In the genomic region with DNA sequence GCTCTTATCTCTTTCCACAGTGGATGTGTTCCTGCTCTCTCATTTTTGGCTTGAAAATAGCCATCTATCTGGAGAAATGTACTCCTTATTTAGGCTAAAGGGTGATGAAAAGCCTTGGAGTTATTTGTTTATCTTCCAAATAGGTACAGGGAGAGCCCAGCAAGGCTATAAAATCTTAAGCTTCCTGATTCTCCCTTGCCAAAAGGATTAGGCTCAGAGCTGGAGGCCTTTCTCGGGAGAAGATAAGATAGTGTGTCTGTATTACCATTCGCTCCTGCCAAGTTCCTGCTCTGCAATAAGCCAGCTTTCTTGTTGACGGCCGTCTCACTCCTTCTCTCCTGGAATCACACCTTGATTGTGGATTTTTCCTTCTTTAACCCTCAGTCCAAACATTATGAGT, we compare ENCODE assay signal across 13 cellular contexts.
DNase-seq lines count a peak whose midpoint lies in the region; ATAC-seq and TF ChIP-seq lines count a peak whose summit lies in the region.
"Had no signal": no experiment of that assay in that cellular context is flagged by ENCODE, and none has a peak within 500 bp of the region (broad histone marks: within the 10 kb centered on the region; RNA-seq: fewer than 3 reads in every experiment).

No MANE protein-coding gene starts in this region.

- no peaks in the 10 kb centered on the region for H4K20me1 ChIP-seq in SK-N-SH (ENCODE audit: insufficient read depth)
- H4K20me1 ChIP-seq in osteoblast (ENCODE audit: insufficient read depth, low read length), result no peaks in the 10 kb centered on the region

- H3K4me3 ChIP-seq in SK-N-SH (ENCODE audit: low read depth in 2 of 2, low read length in 1 of 2) (no peak overlapping the region), heart right ventricle (no peak overlapping the region), aorta (ENCODE audit: low read length in 2 of 2) (no peak overlapping the region), osteoblast (ENCODE audit: insufficient read depth, low read length) (no peak overlapping the region)
- H3K4me3 ChIP-seq: SJCRH30 had no signal

- no peaks in the 10 kb centered on the region for H3K36me3 ChIP-seq in SK-N-SH (replicated peaks in 1 of 2; ENCODE audit: control insufficient read depth in 1 of 2, insufficient read depth in 2 of 2, low read length in 1 of 2)
- H3K36me3 ChIP-seq in heart right ventricle, result no peaks in the 10 kb centered on the region
- H3K36me3 ChIP-seq in aorta (ENCODE audit: control insufficient read depth in 1 of 2, insufficient read depth in 2 of 2, low read length in 1 of 2), result no peaks in the 10 kb centered on the region
- H3K36me3 ChIP-seq in osteoblast (ENCODE audit: insufficient read depth, low read length), result no peaks in the 10 kb centered on the region
- H3K36me3 ChIP-seq: SJCRH30 had no signal

- no peaks in the 10 kb centered on the region for H3K9me3 ChIP-seq in SK-N-SH
- peaks cover 0 to 25% (median 5%) of the 10 kb centered on the region in 11 donors for H3K9me3 ChIP-seq in heart right ventricle
- H3K9me3 ChIP-seq in aorta (ENCODE audit: control insufficient read depth, low read length), result no peaks in the 10 kb centered on the region
- no peaks in the 10 kb centered on the region for H3K9me3 ChIP-seq in osteoblast (ENCODE audit: low read depth, low read length)
- H3K9me3 ChIP-seq: SJCRH30 had no signal

- no peak overlapping the region for H3K9ac ChIP-seq in SK-N-SH

- peaks cover 27% of the 10 kb centered on the region for H3K4me1 Mint-ChIP-seq in nephron

- H3K27ac ChIP-seq in SK-N-SH (ENCODE audit: low read depth in 2 of 2, low read length in 1 of 2) (peak overlapping the region in 1 of 2 experiments; percentile 62; a peak in 2 of 4 replicates), heart right ventricle (peak overlapping the region in 7 of 10 donors; percentile 18 to 60 (median 45)), aorta (ENCODE audit: low read depth in 1 of 2, low read length in 2 of 2) (no peak overlapping the region), osteoblast (ENCODE audit: low read depth, low read length) (no peak overlapping the region)
- H3K27ac ChIP-seq: SJCRH30 had no signal

- intact Hi-C loops in heart right ventricle (cut with DNase I), result loop anchor here in 3 of 10 donors (5.0 kb wide), 2 partner anchors 40 to 470 kb away; no protein-coding TSS in a partner anchor
- intact Hi-C loops in aorta (cut with DNase I), result no loop called here

- no peak for TF ChIP-seq RAD21 in SK-N-SH (IDR thresholded peaks at IDR 0.05; ENCODE audit: low read length)

- no peaks in the 10 kb centered on the region for H3K27me3 ChIP-seq in SK-N-SH (ENCODE audit: insufficient read depth)
- no peaks in the 10 kb centered on the region for H3K27me3 ChIP-seq in heart right ventricle
- H3K27me3 ChIP-seq in aorta (ENCODE audit: control insufficient read depth in 1 of 2, insufficient read depth in 2 of 2, low read length in 1 of 2), result no peaks in the 10 kb centered on the region
- no peaks in the 10 kb centered on the region for H3K27me3 ChIP-seq in osteoblast (ENCODE audit: insufficient read depth, low read length)
- H3K27me3 ChIP-seq: SJCRH30 had no signal

- H3K36me3 Mint-ChIP-seq in nephron (ENCODE audit: low read depth), result peaks cover 5% of the 10 kb centered on the region

- WGBS in SK-N-SH (ENCODE audit: low lambda C conversion rate), result 47% methylated on average over 4 of the region's 4 CpGs
- WGBS in heart right ventricle, 2 donors, result 5 to 8% methylated on average over 4 of the region's 4 CpGs
- WGBS in aorta, 2 donors, result 9 to 12% methylated on average over 4 of the region's 4 CpGs

- CTCF ChIA-PET in SK-N-SH (lab: Yijun Ruan, JAX), result interaction anchor here (0.6 to 1.7 kb wide), 6 partner anchors 15 to 774 kb away, joined by 3 to 10 read pairs (median 4); no protein-coding TSS in a partner anchor

- H3K9me3 Mint-ChIP-seq in nephron, result peaks cover 32% of the 10 kb centered on the region

- H3K79me2 ChIP-seq in SK-N-SH (ENCODE audit: insufficient read depth) (no peaks in the 10 kb centered on the region), osteoblast (ENCODE audit: insufficient read depth, low read length) (no peaks in the 10 kb centered on the region)

- ATAC-seq in SK-N-SH treated with all-trans-retinoic acid at 6 μM for 48 hours (no peak), heart right ventricle (peak; percentile 55 to 93 (median 83)), aorta (ENCODE audit: low FRiP score) (peak; percentile 50)

- no peak overlapping the region for H3K4me2 ChIP-seq in SK-N-SH
- no peak overlapping the region for H3K4me2 ChIP-seq in osteoblast (ENCODE audit: insufficient read depth, low read length)

- H3K27me3 Mint-ChIP-seq in nephron (ENCODE audit: low read depth), result no peaks in the 10 kb centered on the region

- H3K27ac Mint-ChIP-seq in nephron, result peak overlapping the region; percentile 84 to 94 (median 90)
- H3K27ac Mint-ChIP-seq: activated T-cell treated with anti-CD3 and anti-CD28 coated beads, Interleukin-2, amount 50 U/mL, for 24 hours had no signal

- no peak for TF ChIP-seq CTCF in SK-N-SH (IDR thresholded peaks at IDR 0.05)
- TF ChIP-seq CTCF in heart right ventricle (IDR thresholded peaks at IDR 0.05), result no peak
- TF ChIP-seq CTCF in nephron (IDR thresholded peaks at IDR 0.05; ENCODE audit: unreplicated experiment in 3 of 3), result no peak
- TF ChIP-seq CTCF in osteoblast (IDR thresholded peaks at IDR 0.05; ENCODE audit: extremely low read depth, low read depth, low read length), result no peak

- in situ Hi-C loops in G401 (cut with HindIII; ENCODE audit: low sequenced_read_pairs), result no loop called here

- no peak for TF ChIP-seq EP300 in SK-N-SH (IDR thresholded peaks at IDR 0.05; ENCODE audit: borderline replicate concordance in 1 of 2, low read depth in 1 of 2, low read length in 1 of 2)

- DNase-seq in SK-N-SH (no peak), heart right ventricle (peak in 1 of 2 donors; percentile 18), aorta (no peak), osteoblast (ENCODE audit: insufficient read length, low spot score, missing footprints) (no peak), Ammon's horn (ENCODE audit: low spot score) (no peak), G401 (ENCODE audit: low spot score) (no peak)
- DNase-seq: activated CD4-positive, alpha-beta T cell treated with anti-CD3 and anti-CD28 coated beads, Interleukin-2, amount 50 U/mL, for 1 hour; activated T-cell treated with anti-CD3 and anti-CD28 coated beads, Interleukin-2, amount 50 U/mL, for 24 hours; Kasumi-1; NCI-H510A; SJCRH30 had no signal

- H3K4me3 Mint-ChIP-seq in nephron, result no peak overlapping the region
- H3K4me3 Mint-ChIP-seq: activated T-cell treated with anti-CD3 and anti-CD28 coated beads, Interleukin-2, amount 50 U/mL, for 24 hours had no signal

- POLR2A ChIA-PET in SK-N-SH (lab: Yijun Ruan, JAX), result no interaction called here

- H3K4me1 ChIP-seq in SK-N-SH (ENCODE audit: control insufficient read depth in 1 of 2, insufficient read depth in 2 of 2, low read depth in 1 of 2, low read length in 1 of 2), result peaks cover 0 to 2% of the 10 kb centered on the region in 2 experiments; a peak in 2 of 4 replicates
- H3K4me1 ChIP-seq in heart right ventricle, result peaks cover 3 to 29% (median 23%) of the 10 kb centered on the region in 9 donors
- H3K4me1 ChIP-seq in aorta (ENCODE audit: control insufficient read depth in 1 of 2, insufficient read depth in 2 of 2, low read length in 2 of 2), result no peaks in the 10 kb centered on the region
- no peaks in the 10 kb centered on the region for H3K4me1 ChIP-seq in osteoblast (ENCODE audit: insufficient read depth, low read length)
- H3K4me1 ChIP-seq: SJCRH30 had no signal

- H3K9me2 ChIP-seq in SK-N-SH, result no peaks in the 10 kb centered on the region

- no peaks in the 10 kb centered on the region for H3F3A ChIP-seq in SK-N-SH (replicated peaks; ENCODE audit: insufficient read depth)

- H2AFZ ChIP-seq in SK-N-SH (ENCODE audit: low read depth), result no peak overlapping the region
- no peak overlapping the region for H2AFZ ChIP-seq in osteoblast (ENCODE audit: low read length)

TF ChIP-seq in SK-N-SH, 30 proteins besides CTCF, POLR2A, EP300 and RAD21:
- TF ChIP-seq, protein P1, sequence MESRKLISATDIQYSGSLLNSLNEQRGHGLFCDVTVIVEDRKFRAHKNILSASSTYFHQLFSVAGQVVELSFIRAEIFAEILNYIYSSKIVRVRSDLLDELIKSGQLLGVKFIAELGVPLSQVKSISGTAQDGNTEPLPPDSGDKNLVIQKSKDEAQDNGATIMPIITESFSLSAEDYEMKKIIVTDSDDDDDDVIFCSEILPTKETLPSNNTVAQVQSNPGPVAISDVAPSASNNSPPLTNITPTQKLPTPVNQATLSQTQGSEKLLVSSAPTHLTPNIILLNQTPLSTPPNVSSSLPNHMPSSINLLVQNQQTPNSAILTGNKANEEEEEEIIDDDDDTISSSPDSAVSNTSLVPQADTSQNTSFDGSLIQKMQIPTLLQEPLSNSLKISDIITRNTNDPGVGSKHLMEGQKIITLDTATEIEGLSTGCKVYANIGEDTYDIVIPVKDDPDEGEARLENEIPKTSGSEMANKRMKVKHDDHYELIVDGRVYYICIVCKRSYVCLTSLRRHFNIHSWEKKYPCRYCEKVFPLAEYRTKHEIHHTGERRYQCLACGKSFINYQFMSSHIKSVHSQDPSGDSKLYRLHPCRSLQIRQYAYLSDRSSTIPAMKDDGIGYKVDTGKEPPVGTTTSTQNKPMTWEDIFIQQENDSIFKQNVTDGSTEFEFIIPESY (IDR thresholded peaks at IDR 0.05; ENCODE audit: borderline replicate concordance, low read depth), result no peak
- TF ChIP-seq GATA2 (CRISPR knock-in tag; IDR thresholded peaks at IDR 0.05), result peak; percentile 37; the same call in 1 of the 2 replicates

TF ChIP-seq in SK-N-SH treated with all-trans-retinoic acid at 6 μM for 48 hours, 23 proteins besides CTCF, POLR2A, EP300 and RAD21 (continues in another document):
- TF ChIP-seq ARNTL (CRISPR knock-in tag; IDR thresholded peaks at IDR 0.05; ENCODE audit: borderline replicate concordance, low read depth) (no peak), CSDC2 (CRISPR knock-in tag; IDR thresholded peaks at IDR 0.05) (no peak), ZNF8 (CRISPR knock-in tag; IDR thresholded peaks at IDR 0.05) (no peak), RARB (CRISPR knock-in tag; IDR thresholded peaks at IDR 0.05) (no peak)
- TF ChIP-seq, protein P2, sequence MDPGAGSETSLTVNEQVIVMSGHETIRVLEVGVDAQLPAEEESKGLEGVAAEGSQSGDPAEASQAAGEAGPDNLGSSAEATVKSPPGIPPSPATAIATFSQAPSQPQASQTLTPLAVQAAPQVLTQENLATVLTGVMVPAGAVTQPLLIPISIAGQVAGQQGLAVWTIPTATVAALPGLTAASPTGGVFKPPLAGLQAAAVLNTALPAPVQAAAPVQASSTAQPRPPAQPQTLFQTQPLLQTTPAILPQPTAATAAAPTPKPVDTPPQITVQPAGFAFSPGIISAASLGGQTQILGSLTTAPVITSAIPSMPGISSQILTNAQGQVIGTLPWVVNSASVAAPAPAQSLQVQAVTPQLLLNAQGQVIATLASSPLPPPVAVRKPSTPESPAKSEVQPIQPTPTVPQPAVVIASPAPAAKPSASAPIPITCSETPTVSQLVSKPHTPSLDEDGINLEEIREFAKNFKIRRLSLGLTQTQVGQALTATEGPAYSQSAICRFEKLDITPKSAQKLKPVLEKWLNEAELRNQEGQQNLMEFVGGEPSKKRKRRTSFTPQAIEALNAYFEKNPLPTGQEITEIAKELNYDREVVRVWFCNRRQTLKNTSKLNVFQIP (CRISPR knock-in tag; IDR thresholded peaks at IDR 0.05; ENCODE audit: borderline replicate concordance, low read depth), result no peak

Comparison
In these comparisons a context has a peak if more than half of its experiments do, and no peak if none do; other contexts are left out.
1. H3K27ac ChIP-seq: peak in heart right ventricle (7 of 10); none in aorta (0 of 2) and osteoblast (single experiment).